In the genomic region with DNA sequence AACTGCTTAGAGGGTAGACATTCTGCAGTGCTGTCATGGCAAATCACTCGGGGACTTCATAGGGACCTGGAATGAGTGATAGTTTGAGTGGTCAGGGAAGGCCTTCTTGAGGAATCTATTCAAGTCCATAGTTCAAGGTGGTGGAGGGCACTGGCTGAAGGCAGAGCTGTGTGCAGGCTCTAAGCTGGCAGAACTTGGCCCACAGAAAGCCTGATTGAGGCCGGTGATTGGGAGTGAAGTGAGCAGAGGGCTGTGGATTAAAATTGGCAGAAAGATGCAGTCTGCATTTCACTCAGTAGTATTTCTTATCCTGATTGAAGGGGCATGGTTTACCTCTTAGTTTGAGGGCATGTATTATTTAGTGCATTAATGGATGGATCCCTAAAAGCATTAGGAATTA, we compare ENCODE assay signal across 14 cellular contexts. TPM values are rescaled to one million over a fixed set of nuclear protein-coding genes. Genes with fewer than 3 reads are reported as not detected.
DNase-seq lines count a peak whose midpoint lies in the region; ATAC-seq and TF ChIP-seq lines count a peak whose summit lies in the region.
"Had no signal": no experiment of that assay in that cellular context is flagged by ENCODE, and none has a peak within 500 bp of the region (broad histone marks: within the 10 kb centered on the region; RNA-seq: fewer than 3 reads in every experiment).

No MANE protein-coding gene starts in this region.

- H3K27me3 Mint-ChIP-seq in GM23338 (ENCODE audit: insufficient read depth, low read depth, poor library complexity) (peaks cover 10% of the 10 kb centered on the region), nephron (ENCODE audit: low read depth) (peaks cover 6% of the 10 kb centered on the region)
- H3K27me3 Mint-ChIP-seq in effector memory CD8-positive, alpha-beta T cell = no peaks in the 10 kb centered on the region

- TF ChIP-seq CTCF in 22Rv1 (IDR thresholded peaks at IDR 0.05) (no peak), GM23338 (conservative IDR thresholded peaks at IDR 0.05; ENCODE audit: low read depth in 2 of 2) (no peak), nephron (IDR thresholded peaks at IDR 0.05; ENCODE audit: unreplicated experiment in 3 of 3) (no peak)

- H3K4me3 Mint-ChIP-seq in GM23338 (peak overlapping the region; percentile 81), nephron (no peak overlapping the region)
- H3K4me3 Mint-ChIP-seq in effector memory CD8-positive, alpha-beta T cell = no peak overlapping the region

- no peaks in the 10 kb centered on the region for H4K20me1 ChIP-seq in GM23338 (replicated peaks; ENCODE audit: insufficient read depth)

- H3K27ac Mint-ChIP-seq in GM23338 (peak overlapping the region; percentile 99), nephron (peak overlapping the region; percentile 63 to 86 (median 77))
- peak overlapping the region; percentile 29 to 66 for H3K27ac Mint-ChIP-seq in effector memory CD8-positive, alpha-beta T cell

- H3K9me2 ChIP-seq in GM23338 (ENCODE audit: insufficient read depth) = no peaks in the 10 kb centered on the region

- H3K4me1 Mint-ChIP-seq in GM23338 = peaks cover 82% of the 10 kb centered on the region
- H3K4me1 Mint-ChIP-seq in effector memory CD8-positive, alpha-beta T cell (ENCODE audit: low read depth in 2 of 2) = peaks cover 20 to 48% of the 10 kb centered on the region in 2 donors
- peaks cover 47% of the 10 kb centered on the region for H3K4me1 Mint-ChIP-seq in nephron

- H3K9me3 Mint-ChIP-seq in GM23338 (no peaks in the 10 kb centered on the region), nephron (no peaks in the 10 kb centered on the region)
- no peaks in the 10 kb centered on the region for H3K9me3 Mint-ChIP-seq in effector memory CD8-positive, alpha-beta T cell

- peaks cover 79% of the 10 kb centered on the region for H3K4me1 ChIP-seq in GM23338 (ENCODE audit: insufficient read depth)

- H3F3A ChIP-seq in GM23338 (replicated peaks; ENCODE audit: low read depth) = no peaks in the 10 kb centered on the region

- H3K27ac ChIP-seq in 22Rv1 (0 out of 2 replicates have a peak overlapping the region, but pooled peaks have one; percentile 5), GM23338 (ENCODE audit: low read depth) (peak overlapping the region; percentile 86)
- H3K27ac ChIP-seq: gastrocnemius medialis had no signal

- no peaks in the 10 kb centered on the region for H3K27me3 ChIP-seq in GM23338 (ENCODE audit: insufficient read depth)
- H3K27me3 ChIP-seq: gastrocnemius medialis had no signal

- peaks cover 46% of the 10 kb centered on the region for H3K79me2 ChIP-seq in GM23338 (replicated peaks; ENCODE audit: insufficient read depth)

- H3K36me3 Mint-ChIP-seq in GM23338 (ENCODE audit: low read depth) (no peaks in the 10 kb centered on the region), nephron (ENCODE audit: low read depth) (peaks cover 9% of the 10 kb centered on the region)
- H3K36me3 Mint-ChIP-seq in effector memory CD8-positive, alpha-beta T cell (ENCODE audit: insufficient read depth) = no peaks in the 10 kb centered on the region

- DNase-seq in GM23338 (ENCODE audit: low spot score) (no peak), globus pallidus (ENCODE audit: low spot score) (no peak), DMS153 treated with DMSO at 0.1 percent for 48 hours (lab: John Stamatoyannopoulos, UW; ENCODE audit: unreplicated experiment) (no peak)
- no peak for DNase-seq in effector memory CD8-positive, alpha-beta T cell
- DNase-seq in stimulated activated CD4-positive, alpha-beta T cell treated with anti-CD3 and anti-CD28 coated beads, Interleukin-15, amount 100 ng/mL, for 24 hours = no peak
- DNase-seq: DND-41, gastrocnemius medialis, NCI-H2081 treated with DMSO at 0.1 percent for 48 hours, NCI-H526 treated with DMSO at 0.1 percent for 48 hours, T-helper 2 cell had no signal

- no peaks in the 10 kb centered on the region for H3K36me3 ChIP-seq in GM23338 (ENCODE audit: insufficient read depth)
- H3K36me3 ChIP-seq: gastrocnemius medialis, thoracic aorta had no signal

- H3K4me2 ChIP-seq in GM23338 = peak overlapping the region; percentile 48

- peak overlapping the region; percentile 8; the same call in 1 of the 2 replicates for H3K4me3 ChIP-seq in GM23338
- H3K4me3 ChIP-seq: gastrocnemius medialis, thoracic aorta had no signal

- ATAC-seq in GM23338 = no peak
- ATAC-seq in effector memory CD8-positive, alpha-beta T cell (replicated peaks) = no peak
- no peak for ATAC-seq in GM21528 (IDR thresholded peaks at IDR 0.05; ENCODE audit: low FRiP score, unreplicated experiment)
- ATAC-seq: gastrocnemius medialis had no signal

- no peak overlapping the region for H2AFZ ChIP-seq in GM23338

TF ChIP-seq in GM23338, 12 proteins besides CTCF, POLR2A, EP300 and RAD21:
- no peak for TF ChIP-seq STAT1 (IDR thresholded peaks at IDR 0.05; ENCODE audit: unreplicated experiment)

RNA-seq across cellular contexts. Expression of a gene that starts 44.9 kb away (rescaled TPM):
- total RNA-seq in GM23338 (2014; rRNA removed; shearing (Covaris generic)) = 86.8 and 121 TPM in 2 replicates
- polyA plus RNA-seq in GM23338 (2016; fragmentation: Nextera tagmentation; extraction: Ambion mirVana) = 34.8 and 53.9 TPM in 2 replicates

Comparison
In these comparisons a context has a peak if more than half of its experiments do, and no peak if none do; other contexts are left out.
1. H3K27ac Mint-ChIP-seq: peak in every context shown above with its lines; median percentile 99 in GM23338; 77 in nephron; 48 in effector memory CD8-positive, alpha-beta T cell.